11 cellular contexts compared by ENCODE assay signal in the genomic region with DNA sequence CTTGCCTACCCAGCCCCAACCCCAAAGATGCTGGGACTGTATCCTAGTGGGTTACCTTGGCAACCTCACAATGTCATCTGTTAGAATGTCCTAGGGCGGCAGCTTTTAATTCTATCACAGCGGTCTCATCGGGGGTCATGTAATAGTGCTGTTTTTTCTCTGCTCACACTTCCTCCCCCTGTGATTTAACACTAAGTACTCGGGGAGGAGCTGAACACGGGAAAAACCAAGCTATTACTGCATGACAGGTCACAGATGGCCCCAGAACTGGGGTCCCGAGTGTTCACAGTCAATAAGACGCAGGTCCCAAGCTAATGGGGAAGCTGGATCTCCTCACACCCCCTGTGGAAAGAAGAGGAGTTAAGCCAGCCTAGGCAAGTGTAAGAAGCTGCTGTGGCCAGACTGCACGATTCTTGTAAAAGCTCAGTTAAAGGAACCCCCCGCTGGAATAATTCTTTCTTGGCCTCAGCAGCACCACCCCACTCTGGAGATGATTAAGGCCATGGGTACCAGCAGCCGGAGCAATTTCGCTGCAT. TPM values are rescaled to one million over a fixed set of nuclear protein-coding genes. Genes with fewer than 3 reads are reported as not detected.
DNase-seq lines count a peak whose midpoint lies in the region; ATAC-seq and TF ChIP-seq lines count a peak whose summit lies in the region.
"Had no signal": no experiment of that assay in that cellular context is flagged by ENCODE, and none has a peak within 500 bp of the region (broad histone marks: within the 10 kb centered on the region; RNA-seq: fewer than 3 reads in every experiment).

No MANE protein-coding gene starts in this region.

- H3K9me3 Mint-ChIP-seq in activated T-cell treated with anti-CD3 and anti-CD28 coated beads, Interleukin-2, amount 50 U/mL, for 24 hours = peaks cover 12% of the 10 kb centered on the region
- H3K9me3 Mint-ChIP-seq in stimulated activated effector memory CD8-positive, alpha-beta T cell treated with anti-CD3 and anti-CD28 coated beads, Interleukin-12 subunit alpha, Interleukin-12 subunit beta, amount 100 ng/mL, for 72 hours = peaks cover 5% of the 10 kb centered on the region

- intact Hi-C loops in ascending aorta (cut with DNase I) = loop anchor here (2.0 kb wide), 1 partner anchor 35 kb away; no protein-coding TSS in a partner anchor

- DNase-seq in activated T-cell treated with anti-CD3 and anti-CD28 coated beads, Interleukin-2, amount 50 U/mL, for 24 hours = no peak
- DNase-seq in activated T-cell treated with anti-CD3 and anti-CD28 coated beads, Interleukin-2, amount 50 U/mL, for 48 hours = no peak
- DNase-seq in ascending aorta (ENCODE audit: low spot score in 2 of 2) (no peak), Peyer's patch (no peak), NCI-H1930 (lab: John Stamatoyannopoulos, UW) (no peak), COLO668 (lab: John Stamatoyannopoulos, UW; ENCODE audit: unreplicated experiment) (no peak)
- DNase-seq in stimulated activated effector memory CD8-positive, alpha-beta T cell treated with anti-CD3 and anti-CD28 coated beads, Interleukin-12 subunit alpha, Interleukin-12 subunit beta, amount 100 ng/mL, for 72 hours (ENCODE audit: low spot score in 2 of 2) = no peak

- no peak for TF ChIP-seq CTCF in ascending aorta (IDR thresholded peaks at IDR 0.05)
- no peak for TF ChIP-seq CTCF in Peyer's patch (IDR thresholded peaks at IDR 0.05)

- H3K27ac ChIP-seq in ascending aorta = peak overlapping the region; percentile 5 to 42
- peak overlapping the region in 1 of 4 donors; percentile 47 for H3K27ac ChIP-seq in Peyer's patch
- H3K27ac ChIP-seq: suprapubic skin had no signal

- TF ChIP-seq POLR2A in Peyer's patch (IDR thresholded peaks at IDR 0.05) = no peak

- H3K36me3 Mint-ChIP-seq in activated T-cell treated with anti-CD3 and anti-CD28 coated beads, Interleukin-2, amount 50 U/mL, for 24 hours (ENCODE audit: low read depth) = peaks cover 23% of the 10 kb centered on the region
- H3K36me3 Mint-ChIP-seq in stimulated activated effector memory CD8-positive, alpha-beta T cell treated with anti-CD3 and anti-CD28 coated beads, Interleukin-12 subunit alpha, Interleukin-12 subunit beta, amount 100 ng/mL, for 72 hours = peaks cover 27% of the 10 kb centered on the region

- H3K4me3 ChIP-seq in ascending aorta (no peak overlapping the region), Peyer's patch (no peak overlapping the region)
- H3K4me3 ChIP-seq: breast epithelium, suprapubic skin had no signal

- H3K27ac Mint-ChIP-seq in activated T-cell treated with anti-CD3 and anti-CD28 coated beads, Interleukin-2, amount 50 U/mL, for 24 hours = peak overlapping the region; percentile 81
- peak overlapping the region; percentile 97 for H3K27ac Mint-ChIP-seq in stimulated activated effector memory CD8-positive, alpha-beta T cell treated with anti-CD3 and anti-CD28 coated beads, Interleukin-12 subunit alpha, Interleukin-12 subunit beta, amount 100 ng/mL, for 72 hours

- ATAC-seq in HG03175 (IDR thresholded peaks at IDR 0.05; ENCODE audit: unreplicated experiment) = peak; percentile 9
- ATAC-seq in stimulated activated effector memory CD8-positive, alpha-beta T cell treated with anti-CD3 and anti-CD28 coated beads, Interleukin-12 subunit alpha, Interleukin-12 subunit beta, amount 100 ng/mL, for 72 hours = no peak
- ATAC-seq: esophagus mucosa had no signal

- H3K27me3 Mint-ChIP-seq in activated T-cell treated with anti-CD3 and anti-CD28 coated beads, Interleukin-2, amount 50 U/mL, for 24 hours = no peaks in the 10 kb centered on the region

- H3K9me3 ChIP-seq in ascending aorta (no peaks in the 10 kb centered on the region), Peyer's patch (no peaks in the 10 kb centered on the region)
- H3K9me3 ChIP-seq: breast epithelium, suprapubic skin had no signal

- H3K4me1 ChIP-seq in ascending aorta = peaks cover 0 to 17% of the 10 kb centered on the region in 2 donors
- H3K4me1 ChIP-seq in Peyer's patch = peaks cover 0 to 12% (median 0%) of the 10 kb centered on the region in 4 donors
- H3K4me1 ChIP-seq: breast epithelium had no signal

- H3K4me1 Mint-ChIP-seq in activated T-cell treated with anti-CD3 and anti-CD28 coated beads, Interleukin-2, amount 50 U/mL, for 24 hours (ENCODE audit: low read depth) = peaks cover 77% of the 10 kb centered on the region
- peaks cover 79% of the 10 kb centered on the region for H3K4me1 Mint-ChIP-seq in stimulated activated effector memory CD8-positive, alpha-beta T cell treated with anti-CD3 and anti-CD28 coated beads, Interleukin-12 subunit alpha, Interleukin-12 subunit beta, amount 100 ng/mL, for 72 hours

- H3K27me3 ChIP-seq in ascending aorta (no peaks in the 10 kb centered on the region), Peyer's patch (no peaks in the 10 kb centered on the region)
- H3K27me3 ChIP-seq: breast epithelium, suprapubic skin had no signal

- no peaks in the 10 kb centered on the region for H3K36me3 ChIP-seq in ascending aorta
- H3K36me3 ChIP-seq in Peyer's patch = no peaks in the 10 kb centered on the region
- H3K36me3 ChIP-seq: breast epithelium, suprapubic skin had no signal

- peak overlapping the region; percentile 93 for H3K4me3 Mint-ChIP-seq in activated T-cell treated with anti-CD3 and anti-CD28 coated beads, Interleukin-2, amount 50 U/mL, for 24 hours
- peak overlapping the region; percentile 97 for H3K4me3 Mint-ChIP-seq in stimulated activated effector memory CD8-positive, alpha-beta T cell treated with anti-CD3 and anti-CD28 coated beads, Interleukin-12 subunit alpha, Interleukin-12 subunit beta, amount 100 ng/mL, for 72 hours

RNA-seq across cellular contexts. Expression of a gene that starts 2.5 kb away (rescaled TPM):
- total RNA-seq in ascending aorta (72.6 TPM), Peyer's patch (100 to 1,000 TPM in 1 of 4 donors, 10 to 100 TPM in 2, 1 to 10 TPM in 1; 6.1 to 135 (median 32.0) TPM)
